ENCODE assay signal across 1 cellular context in genomic region chr10:100037758-100038315, GRCh38.
A peak's percentile ranks its signal among the peaks of the same experiment; 100 is the strongest.
TF ChIP-seq lines count a peak whose summit lies in the region.

No MANE protein-coding gene starts in this region.

TF ChIP-seq in IMR-90, 13 proteins besides CTCF, POLR2A, EP300 and RAD21:
- TF ChIP-seq BHLHE40 (IDR thresholded peaks at IDR 0.05; ENCODE audit: low read depth, low read length) (no peak), FOS (IDR thresholded peaks at IDR 0.05; ENCODE audit: low read depth, low read length) (peak; percentile 7; the same call in 1 of the 2 replicates), MXI1 (IDR thresholded peaks at IDR 0.05; ENCODE audit: borderline replicate concordance, low read depth, low read length) (no peak), RFX5 (IDR thresholded peaks at IDR 0.05; ENCODE audit: low read depth, low read length) (no peak)
